Comparison of ENCODE assay signal across 10 cellular contexts in genomic region chr4:86957214-86957613, GRCh38. TPM values are rescaled to one million over a fixed set of nuclear protein-coding genes. Genes with fewer than 3 reads are reported as not detected.
DNase-seq lines count a peak whose midpoint lies in the region; ATAC-seq, FAIRE-seq and TF ChIP-seq lines count a peak whose summit lies in the region.
"Had no signal": no experiment of that assay in that cellular context is flagged by ENCODE, and none has a peak within 500 bp of the region (broad histone marks: within the 10 kb centered on the region; RNA-seq: fewer than 3 reads in every experiment).

No MANE protein-coding gene starts in this region.

- H3K27me3 ChIP-seq in PC-3 (ENCODE audit: low read length) = no peaks in the 10 kb centered on the region
- H3K27me3 ChIP-seq in naive thymus-derived CD4-positive, alpha-beta T cell (ENCODE audit: control insufficient read depth in 2 of 2, insufficient read depth in 2 of 2, low read length in 2 of 2) = no peaks in the 10 kb centered on the region
- no peaks in the 10 kb centered on the region for H3K27me3 ChIP-seq in BE2C
- H3K27me3 ChIP-seq: right lobe of liver had no signal

- POLR2A ChIA-PET in PC-3 (lab: Charles Lee; ENCODE audit: unreplicated experiment) = no interaction called here
- POLR2A ChIA-PET in naive thymus-derived CD4-positive, alpha-beta T cell (lab: Charles Lee) = no interaction called here

- H2AFZ ChIP-seq in PC-3 (ENCODE audit: low read length) = no peak overlapping the region

- H3K4me2 ChIP-seq in PC-3 (ENCODE audit: low read length) = 0 out of 2 replicates have a peak overlapping the region, but pooled peaks have one; percentile 22

- no peak overlapping the region for H3K27ac Mint-ChIP-seq in naive thymus-derived CD4-positive, alpha-beta T cell

- H3K4me3 ChIP-seq in PC-3 (ENCODE audit: low read length) (no peak overlapping the region), BE2C (ENCODE audit: low read depth, low read length) (no peak overlapping the region)
- H3K4me3 ChIP-seq in naive thymus-derived CD4-positive, alpha-beta T cell (ENCODE audit: low read length) = no peak overlapping the region
- H3K4me3 ChIP-seq: right lobe of liver had no signal

- CTCF ChIA-PET in PC-3 (lab: Charles Lee) = no interaction called here
- CTCF ChIA-PET in naive thymus-derived CD4-positive, alpha-beta T cell (lab: Charles Lee) = no interaction called here

- peak overlapping the region; percentile 13; the same call in 1 of the 2 replicates for H3K27ac ChIP-seq in PC-3 (ENCODE audit: low read length)
- no peak overlapping the region for H3K27ac ChIP-seq in naive thymus-derived CD4-positive, alpha-beta T cell (ENCODE audit: low read depth, low read length)
- H3K27ac ChIP-seq: right lobe of liver had no signal

- peak; percentile 75 for DNase-seq in PC-3
- no peak for DNase-seq in naive thymus-derived CD4-positive, alpha-beta T cell
- DNase-seq in NCI-H2029 (lab: John Stamatoyannopoulos, UW) = no peak
- no peak for DNase-seq in BE2C
- no peak for DNase-seq in H54 (ENCODE audit: insufficient read length, low spot score)
- no peak for DNase-seq in stimulated activated CD4-positive, alpha-beta T cell treated with anti-CD3 and anti-CD28 coated beads, Interleukin-2, amount 100 ng/mL, for 48 hours
- DNase-seq: right lobe of liver had no signal

- no peak for TF ChIP-seq CTCF in PC-3 (conservative IDR thresholded peaks at IDR 0.05; ENCODE audit: low read depth, low read length)
- TF ChIP-seq CTCF in BE2C (IDR thresholded peaks at IDR 0.05; ENCODE audit: low read depth, low read length) = no peak

- H3K36me3 ChIP-seq in PC-3 (ENCODE audit: low read depth, low read length) = no peaks in the 10 kb centered on the region
- H3K36me3 ChIP-seq in naive thymus-derived CD4-positive, alpha-beta T cell (ENCODE audit: control insufficient read depth in 2 of 3, insufficient read depth in 3 of 3, low read length in 3 of 3) = no peaks in the 10 kb centered on the region
- H3K36me3 ChIP-seq in BE2C = no peaks in the 10 kb centered on the region

- TF ChIP-seq POLR2A in H54 (IDR thresholded peaks at IDR 0.05; ENCODE audit: low read depth, low read length) = no peak

- H3K36me3 Mint-ChIP-seq in naive thymus-derived CD4-positive, alpha-beta T cell = peaks cover 0 to 56% (median 36%) of the 10 kb centered on the region in 5 donors

- no peaks in the 10 kb centered on the region for H3K9me2 ChIP-seq in PC-3 (replicated peaks; ENCODE audit: low read length)

- H4K20me1 ChIP-seq in PC-3 (ENCODE audit: low read length) = no peaks in the 10 kb centered on the region

- no peaks in the 10 kb centered on the region for H3K79me2 ChIP-seq in PC-3 (ENCODE audit: low read length)

- FAIRE-seq in H54 (lab: Jason Lieb, UNC) = no peak

- H3K4me1 ChIP-seq in PC-3 (ENCODE audit: insufficient read depth, low read length) = peaks cover 17% of the 10 kb centered on the region
- H3K4me1 ChIP-seq in naive thymus-derived CD4-positive, alpha-beta T cell (ENCODE audit: control insufficient read depth in 2 of 2, insufficient read depth in 2 of 2, low read length in 2 of 2) = peaks cover 0 to 7% of the 10 kb centered on the region in 2 donors
- H3K4me1 ChIP-seq in BE2C = peaks cover 9% of the 10 kb centered on the region

- peaks cover 8% of the 10 kb centered on the region for H3F3A ChIP-seq in PC-3 (ENCODE audit: low read length, unreplicated experiment)

- H3K9ac ChIP-seq in PC-3 (ENCODE audit: low read length) = no peak overlapping the region

- H3K9me3 ChIP-seq in PC-3 (ENCODE audit: low read length) = no peaks in the 10 kb centered on the region
- H3K9me3 ChIP-seq in naive thymus-derived CD4-positive, alpha-beta T cell (ENCODE audit: control insufficient read depth in 2 of 3, low read length in 3 of 3) = no peaks in the 10 kb centered on the region
- H3K9me3 ChIP-seq in BE2C = no peaks in the 10 kb centered on the region
- H3K9me3 ChIP-seq: right lobe of liver had no signal

- peaks cover 15 to 55% (median 38%) of the 10 kb centered on the region in 7 donors for H3K4me1 Mint-ChIP-seq in naive thymus-derived CD4-positive, alpha-beta T cell

- no TSS peak for BruUV-seq in PC-3 (replicated peaks; lab: Mats Ljungman, UMichigan)

- no peak overlapping the region for H3K4me3 Mint-ChIP-seq in naive thymus-derived CD4-positive, alpha-beta T cell

- ATAC-seq in GM18870 (IDR thresholded peaks at IDR 0.05; ENCODE audit: unreplicated experiment) = peak; percentile 51
- ATAC-seq in HG02798 (IDR thresholded peaks at IDR 0.05; ENCODE audit: poor library complexity, unreplicated experiment) = peak; percentile 39
- ATAC-seq in PC-3 = peak; percentile 50
- ATAC-seq in naive thymus-derived CD4-positive, alpha-beta T cell = peak; percentile 60
- ATAC-seq: HCT116 had no signal

- H3K27me3 Mint-ChIP-seq in naive thymus-derived CD4-positive, alpha-beta T cell = no peaks in the 10 kb centered on the region

- no peaks in the 10 kb centered on the region for H3K9me3 Mint-ChIP-seq in naive thymus-derived CD4-positive, alpha-beta T cell

- intact Hi-C loops in PC-3 (cut with micrococcal nuclease) = no loop called here
- intact Hi-C loops in naive thymus-derived CD4-positive, alpha-beta T cell (cut with micrococcal nuclease) = loop anchor here in 1 of 2 donors (5.0 kb wide), 1 partner anchor 35 kb away; no protein-coding TSS in a partner anchor

RNA-seq across cellular contexts. Expression of gene AFF1, which starts 22.4 kb away (rescaled TPM):
- 8.1 and 9.4 TPM in 2 replicates for total RNA-seq in PC-3 (2014; rRNA removed)
- total RNA-seq in naive thymus-derived CD4-positive, alpha-beta T cell = 10 to 100 TPM; 65.8 to 88.6 (median 78.7) TPM
- 10 to 100 TPM; 20.8 to 35.3 TPM for polyA plus RNA-seq in naive thymus-derived CD4-positive, alpha-beta T cell
- polyA plus RNA-seq in BE2C (2012; ENCODE audit: insufficient read depth, insufficient read length, low read depth) = 11.4 TPM
